Comparison of ENCODE assay signal across 8 cellular contexts in the genomic region with DNA sequence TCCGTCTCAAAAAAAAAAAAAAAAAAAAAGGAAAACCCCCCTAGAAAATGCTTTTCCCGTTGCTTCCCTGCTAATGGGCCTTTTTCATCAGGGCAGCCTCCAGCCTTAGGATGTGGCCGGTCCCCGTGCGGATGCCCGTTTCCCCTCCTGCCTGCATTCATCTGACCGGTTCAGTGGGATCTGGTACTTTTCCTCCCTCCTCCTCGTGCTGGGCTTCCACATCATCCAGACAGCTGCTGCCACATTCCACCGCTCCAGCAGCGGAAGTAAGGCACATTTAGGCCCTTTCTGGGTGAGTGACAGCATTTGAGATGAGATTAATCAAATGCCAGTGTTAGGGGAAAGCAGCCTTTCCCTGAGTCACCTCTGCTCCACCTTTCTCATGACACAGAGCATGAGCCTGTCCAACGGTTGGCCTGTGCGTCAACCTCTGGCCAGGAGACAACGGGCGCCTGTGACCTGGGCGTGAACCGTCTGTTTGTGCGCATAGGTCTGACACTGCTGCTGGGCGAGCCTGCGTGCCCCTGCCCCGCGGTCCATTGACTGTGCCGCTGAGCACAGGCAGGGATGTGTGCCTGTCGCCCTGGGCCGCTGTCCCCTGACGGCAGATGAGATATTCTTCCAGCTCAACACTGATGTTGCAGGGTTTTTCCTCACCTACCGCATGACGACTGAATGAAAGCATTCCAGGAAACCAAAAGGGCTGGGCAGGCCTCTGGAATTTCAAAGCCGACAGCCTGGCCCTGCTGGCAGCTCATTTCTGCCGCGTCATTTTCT.
DNase-seq lines count a peak whose midpoint lies in the region; ATAC-seq, FAIRE-seq and TF ChIP-seq lines count a peak whose summit lies in the region.

No MANE protein-coding gene starts in this region.

- peak overlapping the region; percentile 94 for H4K8ac ChIP-seq in neuronal stem cell (ENCODE audit: low read depth, low read length)

- CTCF ChIA-PET in activated CD4-positive, alpha-beta memory T cell treated with anti-CD3 and anti-CD28 coated beads for 36 hours (lab: Charles Lee), result interaction anchor here (0.7 to 1.4 kb wide), 6 partner anchors 15 to 327 kb away, joined by 3 read pairs; no protein-coding TSS in a partner anchor

- H4K20me1 ChIP-seq in fibroblast of lung (ENCODE audit: control insufficient read depth, extremely low read depth, insufficient read depth, low read length), result no peaks in the 10 kb centered on the region

- H2AFZ ChIP-seq in fibroblast of lung (ENCODE audit: low read length), result no peak overlapping the region
- peak overlapping the region; percentile 87 for H2AFZ ChIP-seq in neuronal stem cell (ENCODE audit: low read length)

- H3K79me1 ChIP-seq in neuronal stem cell (ENCODE audit: low read depth, low read length), result no peaks in the 10 kb centered on the region

- peak overlapping the region; percentile 92 for H3K23ac ChIP-seq in neuronal stem cell (ENCODE audit: low read depth, low read length, poor library complexity)

- no peak for ATAC-seq in HG03097 (IDR thresholded peaks at IDR 0.05; ENCODE audit: low FRiP score, unreplicated experiment)
- ATAC-seq in HG03045 (IDR thresholded peaks at IDR 0.05; ENCODE audit: unreplicated experiment), result no peak

- H3K36me3 ChIP-seq in fibroblast of lung (ENCODE audit: control insufficient read depth, insufficient read depth, low read length) (no peaks in the 10 kb centered on the region), neuronal stem cell (replicated peaks in 1 of 2; ENCODE audit: control insufficient read depth in 2 of 2, insufficient read depth in 2 of 2, low read length in 2 of 2) (no peaks in the 10 kb centered on the region)

- no peak for TF ChIP-seq CTCF in fibroblast of lung (conservative IDR thresholded peaks at IDR 0.05 in 1 of 2, IDR thresholded peaks at IDR 0.05 in 1 of 2; ENCODE audit: low read depth in 1 of 2, low read length in 2 of 2)

- peak overlapping the region; percentile 88 for H3K27ac Mint-ChIP-seq in activated CD4-positive, alpha-beta memory T cell treated with anti-CD3 and anti-CD28 coated beads for 36 hours

- H3K4me1 ChIP-seq in fibroblast of lung (ENCODE audit: control insufficient read depth, extremely low read depth, insufficient read depth, low read length) (peaks cover 23% of the 10 kb centered on the region), neuronal stem cell (ENCODE audit: control insufficient read depth in 2 of 2, insufficient read depth in 1 of 2, low read depth in 1 of 2, low read length in 2 of 2) (peaks cover 16 to 22% of the 10 kb centered on the region in 2 donors)

- peak overlapping the region; percentile 58 for H3K4me3 Mint-ChIP-seq in activated CD4-positive, alpha-beta memory T cell treated with anti-CD3 and anti-CD28 coated beads for 36 hours

- DNase-seq in HK-2 (ENCODE audit: unreplicated experiment) (peak; percentile 91), fibroblast of lung (ENCODE audit: low read depth in 2 of 2) (peak; percentile 96 to 99), neuronal stem cell (ENCODE audit: low spot score) (peak; percentile 83), GF-D8 (lab: John Stamatoyannopoulos, UW) (no peak)
- peak; percentile 64 for DNase-seq in activated CD4-positive, alpha-beta memory T cell treated with anti-CD3 and anti-CD28 coated beads for 36 hours

- no CpG with 5 or more reads among the region's 30 CpGs for WGBS in neuronal stem cell (ENCODE audit: extremely low coverage in 2 of 2, insufficient read length in 2 of 2, insufficient replicate concordance in 1 of 2), 2 donors

- peak overlapping the region; percentile 91 for H2BK12ac ChIP-seq in neuronal stem cell (ENCODE audit: low read length)

- POLR2A ChIA-PET in activated CD4-positive, alpha-beta memory T cell treated with anti-CD3 and anti-CD28 coated beads for 36 hours (lab: Charles Lee), result interaction anchor here (0.6 to 1.0 kb wide), 3 partner anchors 10 to 18 kb away, joined by 3 to 7 read pairs (median 3); no protein-coding TSS in a partner anchor

- H3K14ac ChIP-seq in neuronal stem cell (ENCODE audit: low read length), result no peak overlapping the region

- H2BK5ac ChIP-seq in neuronal stem cell (ENCODE audit: low read length), result peak overlapping the region; percentile 69

- H3K9me3 ChIP-seq in fibroblast of lung (ENCODE audit: control insufficient read depth, insufficient read depth, low read depth, low read length) (no peaks in the 10 kb centered on the region), neuronal stem cell (replicated peaks in 1 of 2; ENCODE audit: control insufficient read depth in 2 of 2, insufficient read depth in 1 of 2, low read depth in 1 of 2, low read length in 2 of 2) (no peaks in the 10 kb centered on the region)

- peak overlapping the region; percentile 97 for H3K4ac ChIP-seq in neuronal stem cell (ENCODE audit: low read length)

- H3K4me3 ChIP-seq in fibroblast of lung (replicated peaks in 1 of 4; ENCODE audit: control extremely low read depth in 1 of 4, insufficient read depth in 1 of 4, low read depth in 3 of 4, low read length in 4 of 4) (peak overlapping the region; percentile 27 to 50 (median 35)), neuronal stem cell (ENCODE audit: low read length in 2 of 2) (peak overlapping the region in 1 of 2 donors; percentile 45)

- H3K27me3 ChIP-seq in fibroblast of lung (ENCODE audit: control insufficient read depth, insufficient read depth, low read length) (no peaks in the 10 kb centered on the region), neuronal stem cell (ENCODE audit: control insufficient read depth in 3 of 3, insufficient read depth in 3 of 3, low read depth in 1 of 3, low read length in 3 of 3) (no peaks in the 10 kb centered on the region)

- H3K27ac ChIP-seq in fibroblast of lung (ENCODE audit: insufficient read depth, low read length), result peak overlapping the region; percentile 99
- peak overlapping the region; percentile 87 for H3K27ac ChIP-seq in neuronal stem cell (replicated peaks; ENCODE audit: low read length)

- H3K36me3 Mint-ChIP-seq in activated CD4-positive, alpha-beta memory T cell treated with anti-CD3 and anti-CD28 coated beads for 36 hours, result no peaks in the 10 kb centered on the region

- FAIRE-seq in A204.1 (lab: Jason Lieb, UNC), result peak; percentile 79

- intact Hi-C loops in activated CD4-positive, alpha-beta memory T cell treated with anti-CD3 and anti-CD28 coated beads for 36 hours (cut with micrococcal nuclease), result loop anchor here (1.0 to 2.0 kb wide), 4 partner anchors 20 to 176 kb away; no protein-coding TSS in a partner anchor

- H3K9ac ChIP-seq in fibroblast of lung (ENCODE audit: insufficient read depth, low read length) (peak overlapping the region; percentile 77), neuronal stem cell (ENCODE audit: low read depth, low read length, poor library complexity) (peak overlapping the region; percentile 57)

- peaks cover 40% of the 10 kb centered on the region for H3K4me1 Mint-ChIP-seq in activated CD4-positive, alpha-beta memory T cell treated with anti-CD3 and anti-CD28 coated beads for 36 hours (ENCODE audit: low read depth)

- H3K9me3 Mint-ChIP-seq in activated CD4-positive, alpha-beta memory T cell treated with anti-CD3 and anti-CD28 coated beads for 36 hours, result no peaks in the 10 kb centered on the region

- peak overlapping the region; percentile 97 for H3K18ac ChIP-seq in neuronal stem cell (ENCODE audit: low read length)

- H2BK15ac ChIP-seq in neuronal stem cell (ENCODE audit: low read length), result no peak overlapping the region

- H3K4me2 ChIP-seq in fibroblast of lung (ENCODE audit: extremely low read depth, insufficient read depth, low read length) (peak overlapping the region; percentile 84), neuronal stem cell (ENCODE audit: insufficient read depth, low read length, poor library complexity, severe bottlenecking) (peak overlapping the region; percentile 46)

- peak overlapping the region; percentile 38 for H2BK120ac ChIP-seq in neuronal stem cell (ENCODE audit: low read depth, low read length)

- H2AK5ac ChIP-seq in neuronal stem cell (ENCODE audit: low read depth, low read length), result no peak overlapping the region

- no peaks in the 10 kb centered on the region for H3K27me3 Mint-ChIP-seq in activated CD4-positive, alpha-beta memory T cell treated with anti-CD3 and anti-CD28 coated beads for 36 hours

- H3K79me2 ChIP-seq in fibroblast of lung (ENCODE audit: control insufficient read depth, insufficient read depth, low read length), result no peaks in the 10 kb centered on the region

- H4K91ac ChIP-seq in neuronal stem cell (ENCODE audit: low read depth, low read length, poor library complexity), result no peak overlapping the region
